ENCODE assay signal across 9 cellular contexts in the genomic region with DNA sequence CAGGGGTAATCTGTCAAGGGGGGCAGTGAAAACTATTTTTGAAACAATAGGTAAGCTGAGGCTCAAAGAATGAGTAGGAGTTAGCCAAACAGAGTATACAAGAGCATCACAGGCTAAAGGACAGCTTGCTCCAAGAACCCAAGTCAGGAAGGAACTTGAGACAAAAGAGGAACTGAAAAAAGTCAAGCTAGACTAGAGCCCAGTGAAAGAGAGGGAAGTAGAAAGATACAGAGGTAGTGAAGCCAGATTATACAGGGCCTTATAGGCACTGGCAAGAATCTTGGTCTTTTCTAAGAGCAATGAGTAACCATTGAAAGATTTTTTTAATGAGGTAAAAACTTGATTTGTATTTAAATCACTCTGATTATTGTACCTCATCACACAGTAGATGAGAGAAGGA.
DNase-seq lines count a peak whose midpoint lies in the region; ATAC-seq, FAIRE-seq and TF ChIP-seq lines count a peak whose summit lies in the region.
"Had no signal": no experiment of that assay in that cellular context is flagged by ENCODE, and none has a peak within 500 bp of the region (broad histone marks: within the 10 kb centered on the region; RNA-seq: fewer than 3 reads in every experiment).

No MANE protein-coding gene starts in this region.

- H3K9me3 ChIP-seq in gastrocnemius medialis (no peaks in the 10 kb centered on the region), colonic mucosa (no peaks in the 10 kb centered on the region)

- in situ Hi-C loops in gastrocnemius medialis (cut with MboI; ENCODE audit: low sequenced_read_pairs in 4 of 4), result no loop called here

- intact Hi-C loops in gastrocnemius medialis (cut with DNase I; ENCODE audit: low total_unique reads) (no loop called here), colonic mucosa (cut with DNase I) (no loop called here)

- ATAC-seq in GM18907 (IDR thresholded peaks at IDR 0.05; ENCODE audit: unreplicated experiment) (peak; percentile 73), HG02938 (IDR thresholded peaks at IDR 0.05; ENCODE audit: unreplicated experiment) (peak; percentile 84), gastrocnemius medialis (no peak)
- ATAC-seq: activated CD8-positive, alpha-beta T cell treated with anti-CD3 and anti-CD28 coated beads, Interleukin-2, amount 10 ng/mL, durations not matched to agents 7 days and 5 days had no signal

- TF ChIP-seq CTCF in gastrocnemius medialis (IDR thresholded peaks at IDR 0.05 in 4 of 5, conservative IDR thresholded peaks at IDR 0.05 in 1 of 5) (no peak), colonic mucosa (IDR thresholded peaks at IDR 0.05) (no peak)

- FAIRE-seq in H54 (lab: Jason Lieb, UNC), result no peak

- H3K4me1 ChIP-seq in gastrocnemius medialis (peaks cover 82 to 86% of the 10 kb centered on the region in 2 donors), colonic mucosa (peaks cover 8% of the 10 kb centered on the region)

- peak; percentile 83 for DNase-seq in OCI-M1 (lab: John Stamatoyannopoulos, UW)
- DNase-seq in gastrocnemius medialis, result no peak
- DNase-seq in anterior cingulate cortex (lab: John Stamatoyannopoulos, UW), result no peak
- DNase-seq in NCI-H1694 (lab: John Stamatoyannopoulos, UW), result no peak
- DNase-seq in H54 (ENCODE audit: insufficient read length, low spot score), result no peak
- no peak for DNase-seq in colonic mucosa
- DNase-seq: activated CD8-positive, alpha-beta T cell treated with anti-CD3 and anti-CD28 coated beads, Interleukin-2, amount 10 ng/mL, durations not matched to agents 7 days and 5 days had no signal

- TF ChIP-seq POLR2A in gastrocnemius medialis (IDR thresholded peaks at IDR 0.05), result no peak
- TF ChIP-seq POLR2A in H54 (IDR thresholded peaks at IDR 0.05; ENCODE audit: low read depth, low read length), result no peak

- H3K36me3 ChIP-seq in gastrocnemius medialis, result no peaks in the 10 kb centered on the region
- H3K36me3 ChIP-seq in colonic mucosa, result no peaks in the 10 kb centered on the region

- peak overlapping the region; percentile 87 to 94 (median 88) for H3K27ac ChIP-seq in gastrocnemius medialis
- no peak overlapping the region for H3K27ac ChIP-seq in colonic mucosa

- no peak overlapping the region for H3K4me3 ChIP-seq in gastrocnemius medialis
- no peak overlapping the region for H3K4me3 ChIP-seq in colonic mucosa

- H3K9ac ChIP-seq in colonic mucosa (ENCODE audit: low read depth in 2 of 2, low read length in 2 of 2), result no peak overlapping the region

- no peaks in the 10 kb centered on the region for H3K27me3 ChIP-seq in gastrocnemius medialis
- H3K27me3 ChIP-seq in colonic mucosa, result no peaks in the 10 kb centered on the region

Comparison
In these comparisons a context has a peak if more than half of its experiments do, and no peak if none do; other contexts are left out.
1. ATAC-seq: peak in GM18907 (single experiment) and HG02938 (single experiment); none in gastrocnemius medialis (0 of 2).